In the genomic region with DNA sequence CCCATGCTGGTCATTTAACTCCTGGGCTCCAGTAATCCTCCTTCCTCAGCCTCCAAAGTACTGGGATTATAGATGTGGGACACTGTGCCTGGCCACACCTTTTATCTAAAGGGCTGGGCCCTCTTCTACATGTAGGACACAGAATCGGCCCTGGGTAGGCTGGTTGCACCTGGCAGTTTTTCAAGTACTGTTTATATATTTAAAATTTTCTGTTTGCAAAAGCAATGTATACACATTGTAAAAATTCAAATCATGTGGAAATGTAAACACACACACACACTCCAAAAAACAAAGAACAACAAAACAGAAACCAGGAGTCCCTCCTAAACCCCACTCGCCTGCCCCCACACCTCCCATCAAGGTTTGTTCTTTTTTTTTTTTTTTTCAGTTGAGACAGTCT, we compare ENCODE assay signal across 12 cellular contexts.
"Had no signal": no experiment of that assay in that cellular context is flagged by ENCODE, and none has a peak within 500 bp of the region (broad histone marks: within the 10 kb centered on the region; RNA-seq: fewer than 3 reads in every experiment).

No MANE protein-coding gene starts in this region.

- H3K9me3 ChIP-seq: ascending aorta, esophagus squamous epithelium, tibial nerve had no signal

- H3K4me1 Mint-ChIP-seq: stimulated activated memory B cell treated with anti-CD40 and anti-IgM and Interleukin-4, amounts not matched to agents 10 μg/mL and 1 μg/mL and 100 μg/mL, for 72 hours had no signal

- H3K27me3 Mint-ChIP-seq: activated naive CD8-positive, alpha-beta T cell treated with anti-CD3 and anti-CD28 coated beads, Interleukin-2, amount 50 U/mL, for 24 hours had no signal

- H3K27ac ChIP-seq: ascending aorta, esophagus squamous epithelium, tibial nerve had no signal

- H3K4me3 Mint-ChIP-seq: activated CD8-positive, alpha-beta memory T cell treated with anti-CD3 and anti-CD28 coated beads, Interleukin-2, amount 10 ng/mL, durations not matched to agents 7 days and 5 days; activated naive CD8-positive, alpha-beta T cell treated with anti-CD3 and anti-CD28 coated beads, Interleukin-2, amount 50 U/mL, for 24 hours; naive B cell; stimulated activated memory B cell treated with anti-CD40 and anti-IgM and Interleukin-4, amounts not matched to agents 10 μg/mL and 1 μg/mL and 100 μg/mL, for 72 hours had no signal

- H3K27ac Mint-ChIP-seq: activated CD8-positive, alpha-beta memory T cell treated with anti-CD3 and anti-CD28 coated beads, Interleukin-2, amount 10 ng/mL, durations not matched to agents 7 days and 5 days; activated naive CD8-positive, alpha-beta T cell treated with anti-CD3 and anti-CD28 coated beads, Interleukin-2, amount 50 U/mL, for 24 hours; activated T-cell treated with anti-CD3 and anti-CD28 coated beads, Interleukin-2, amount 50 U/mL, for 72 hours; stimulated activated memory B cell treated with anti-CD40 and anti-IgM and Interleukin-4, amounts not matched to agents 10 μg/mL and 1 μg/mL and 100 μg/mL, for 72 hours had no signal

- H3K4me2 ChIP-seq: smooth muscle cell had no signal

- DNase-seq: activated CD8-positive, alpha-beta memory T cell treated with anti-CD3 and anti-CD28 coated beads, Interleukin-2, amount 10 ng/mL, durations not matched to agents 7 days and 5 days; esophagus squamous epithelium; left colon; naive B cell; right cardiac atrium had no signal

- H3K4me3 ChIP-seq: ascending aorta, esophagus squamous epithelium, lung, smooth muscle cell, tibial nerve had no signal

- H3K27me3 ChIP-seq: ascending aorta, esophagus squamous epithelium, tibial nerve had no signal

- H3K4me1 ChIP-seq: ascending aorta had no signal

- H3K36me3 Mint-ChIP-seq: activated CD8-positive, alpha-beta memory T cell treated with anti-CD3 and anti-CD28 coated beads, Interleukin-2, amount 10 ng/mL, durations not matched to agents 7 days and 5 days; naive B cell; stimulated activated memory B cell treated with anti-CD40 and anti-IgM and Interleukin-4, amounts not matched to agents 10 μg/mL and 1 μg/mL and 100 μg/mL, for 72 hours had no signal

- H3K36me3 ChIP-seq: ascending aorta, esophagus squamous epithelium, tibial nerve had no signal

- H3K9me3 Mint-ChIP-seq: activated naive CD8-positive, alpha-beta T cell treated with anti-CD3 and anti-CD28 coated beads, Interleukin-2, amount 50 U/mL, for 24 hours; activated T-cell treated with anti-CD3 and anti-CD28 coated beads, Interleukin-2, amount 50 U/mL, for 72 hours; naive B cell; stimulated activated memory B cell treated with anti-CD40 and anti-IgM and Interleukin-4, amounts not matched to agents 10 μg/mL and 1 μg/mL and 100 μg/mL, for 72 hours had no signal
